In the genomic region with DNA sequence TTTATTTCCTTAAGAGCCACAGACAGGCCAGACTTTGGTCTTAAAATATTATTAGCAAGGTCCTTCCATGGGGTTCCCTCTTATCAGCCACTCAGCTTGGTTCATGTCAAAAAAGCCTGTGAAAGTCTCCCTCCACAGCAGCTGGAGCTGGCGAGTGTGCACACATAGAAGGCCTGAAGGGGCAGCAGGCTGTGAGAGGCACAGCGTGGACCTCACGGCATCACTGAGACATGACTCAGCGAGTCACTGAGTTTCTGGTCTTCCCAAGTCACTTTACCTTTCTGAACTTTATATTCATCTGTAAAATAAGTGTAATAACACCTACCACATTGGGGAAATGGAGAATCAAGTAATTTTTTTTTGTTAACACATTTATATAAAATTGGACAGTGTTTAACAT, we compare ENCODE assay signal across 14 cellular contexts.
DNase-seq lines count a peak whose midpoint lies in the region; ATAC-seq and TF ChIP-seq lines count a peak whose summit lies in the region.
"Had no signal": no experiment of that assay in that cellular context is flagged by ENCODE, and none has a peak within 500 bp of the region (broad histone marks: within the 10 kb centered on the region; RNA-seq: fewer than 3 reads in every experiment).

No MANE protein-coding gene starts in this region.

- peaks cover 15 to 20% of the 10 kb centered on the region in 2 experiments for H3K36me3 ChIP-seq in HEK293 (ENCODE audit: control insufficient read depth in 2 of 2, insufficient read depth in 1 of 2, low read length in 2 of 2)
- H3K36me3 ChIP-seq: prostate gland had no signal

- CTCF ChIA-PET in HEK293 (lab: Yijun Ruan, JAX), result interaction anchor here (0.8 kb wide), 1 partner anchor 163 kb away, joined by 4 read pairs; no protein-coding TSS in a partner anchor

- H3K27ac ChIP-seq in HEK293 (ENCODE audit: extremely low read depth, low read depth, low read length), result no peak overlapping the region
- H3K27ac ChIP-seq: dorsolateral prefrontal cortex, prostate gland had no signal

- no peaks in the 10 kb centered on the region for H3K9me3 ChIP-seq in HEK293 (ENCODE audit: control insufficient read depth, insufficient read depth, low read depth, low read length)
- H3K9me3 ChIP-seq: prostate gland had no signal

- ATAC-seq in HG02610 (IDR thresholded peaks at IDR 0.05; ENCODE audit: unreplicated experiment), result no peak
- no peak for ATAC-seq in GM19328 (IDR thresholded peaks at IDR 0.05; ENCODE audit: unreplicated experiment)
- ATAC-seq: activated T-cell treated with anti-CD3 and anti-CD28 coated beads, Interleukin-2, amount 50 U/mL, for 4 hours had no signal

- no peak overlapping the region for H3K4me3 ChIP-seq in HEK293 (ENCODE audit: low read depth, low read length)
- H3K4me3 ChIP-seq: dorsolateral prefrontal cortex, prostate gland had no signal

- H3K4me1 ChIP-seq in HEK293 (ENCODE audit: control insufficient read depth, insufficient read depth, low read length), result no peaks in the 10 kb centered on the region
- H3K4me1 ChIP-seq: prostate gland had no signal

- DNase-seq in AG20443 (ENCODE audit: low spot score) (peak; percentile 34), astrocyte of the hippocampus (ENCODE audit: low read depth, low spot score) (peak; percentile 78), islet precursor cell (peak; percentile 91), ecto neural progenitor cell (ENCODE audit: low spot score) (no peak), SHP77 (lab: John Stamatoyannopoulos, UW) (no peak)
- DNase-seq: activated T-cell treated with anti-CD3 and anti-CD28 coated beads, Interleukin-2, amount 50 U/mL, for 4 hours; dorsolateral prefrontal cortex; immature natural killer cell; NCI-H526; T-helper 1 cell had no signal

- no peak; the same call in 1 of the 2 replicates for TF ChIP-seq CTCF in HEK293 (tag by site-specific recombination; IDR thresholded peaks at IDR 0.05)

- POLR2A ChIA-PET in HEK293 (lab: Yijun Ruan, JAX), result interaction anchor here (1.9 kb wide), 1 partner anchor 9 kb away, joined by 10 read pairs; a partner anchor contains a TSS

TF ChIP-seq in HEK293, 187 proteins besides CTCF, POLR2A, EP300 and RAD21:
- TF ChIP-seq, protein P1, sequence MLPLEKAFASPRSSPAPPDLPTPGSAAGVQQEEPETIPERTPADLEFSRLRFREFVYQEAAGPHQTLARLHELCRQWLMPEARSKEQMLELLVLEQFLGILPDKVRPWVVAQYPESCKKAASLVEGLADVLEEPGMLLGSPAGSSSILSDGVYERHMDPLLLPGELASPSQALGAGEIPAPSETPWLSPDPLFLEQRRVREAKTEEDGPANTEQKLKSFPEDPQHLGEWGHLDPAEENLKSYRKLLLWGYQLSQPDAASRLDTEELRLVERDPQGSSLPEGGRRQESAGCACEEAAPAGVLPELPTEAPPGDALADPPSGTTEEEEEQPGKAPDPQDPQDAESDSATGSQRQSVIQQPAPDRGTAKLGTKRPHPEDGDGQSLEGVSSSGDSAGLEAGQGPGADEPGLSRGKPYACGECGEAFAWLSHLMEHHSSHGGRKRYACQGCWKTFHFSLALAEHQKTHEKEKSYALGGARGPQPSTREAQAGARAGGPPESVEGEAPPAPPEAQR (tag by site-specific recombination; IDR thresholded peaks at IDR 0.05), result no peak
- TF ChIP-seq ZNF621 (tag by site-specific recombination; IDR thresholded peaks at IDR 0.05) (no peak), ZNF221 (tag by site-specific recombination; IDR thresholded peaks at IDR 0.05; ENCODE audit: borderline replicate concordance) (no peak), ZNF140 (tag by site-specific recombination; IDR thresholded peaks at IDR 0.05) (no peak), ZNF335 (tag by site-specific recombination; conservative IDR thresholded peaks at IDR 0.05) (0 out of 2 replicates have a peak, but pooled peaks have one; percentile 14), KLF9 (tag by site-specific recombination; IDR thresholded peaks at IDR 0.05; ENCODE audit: low read depth) (no peak), ZBTB17 (tag by site-specific recombination; IDR thresholded peaks at IDR 0.05) (no peak), HOXA7 (CRISPR knock-in tag; IDR thresholded peaks at IDR 0.05; ENCODE audit: borderline replicate concordance) (no peak), ZBTB21 (tag by site-specific recombination; IDR thresholded peaks at IDR 0.05) (no peak), ZNF623 (tag by site-specific recombination; IDR thresholded peaks at IDR 0.05) (no peak), ZNF433 (tag by site-specific recombination; IDR thresholded peaks at IDR 0.05; ENCODE audit: low read depth) (no peak), ZNF184 (tag by site-specific recombination; IDR thresholded peaks at IDR 0.05) (peak; percentile 94), ZNF677 (tag by site-specific recombination; IDR thresholded peaks at IDR 0.05) (no peak), KLF16 (tag by site-specific recombination; IDR thresholded peaks at IDR 0.05) (no peak), ZIC2 (tag by site-specific recombination; IDR thresholded peaks at IDR 0.05) (0 out of 2 replicates have a peak, but pooled peaks have one; percentile 22), ZNF629 (tag by site-specific recombination; IDR thresholded peaks at IDR 0.05) (no peak), ZNF350 (tag by site-specific recombination; IDR thresholded peaks at IDR 0.05) (no peak), ZNF239 (tag by site-specific recombination; IDR thresholded peaks at IDR 0.05) (no peak), GLIS2 (tag by site-specific recombination; IDR thresholded peaks at IDR 0.05) (no peak), FEZF1 (tag by site-specific recombination; IDR thresholded peaks at IDR 0.05) (no peak), ZNF10 (tag by site-specific recombination; IDR thresholded peaks at IDR 0.05) (no peak), ZBTB7A (tag by site-specific recombination; IDR thresholded peaks at IDR 0.05; ENCODE audit: low read depth) (no peak)
- TF ChIP-seq, protein P2, sequence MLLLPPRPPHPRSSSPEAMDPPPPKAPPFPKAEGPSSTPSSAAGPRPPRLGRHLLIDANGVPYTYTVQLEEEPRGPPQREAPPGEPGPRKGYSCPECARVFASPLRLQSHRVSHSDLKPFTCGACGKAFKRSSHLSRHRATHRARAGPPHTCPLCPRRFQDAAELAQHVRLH (tag by site-specific recombination; IDR thresholded peaks at IDR 0.05), result no peak
- TF ChIP-seq, protein P3, sequence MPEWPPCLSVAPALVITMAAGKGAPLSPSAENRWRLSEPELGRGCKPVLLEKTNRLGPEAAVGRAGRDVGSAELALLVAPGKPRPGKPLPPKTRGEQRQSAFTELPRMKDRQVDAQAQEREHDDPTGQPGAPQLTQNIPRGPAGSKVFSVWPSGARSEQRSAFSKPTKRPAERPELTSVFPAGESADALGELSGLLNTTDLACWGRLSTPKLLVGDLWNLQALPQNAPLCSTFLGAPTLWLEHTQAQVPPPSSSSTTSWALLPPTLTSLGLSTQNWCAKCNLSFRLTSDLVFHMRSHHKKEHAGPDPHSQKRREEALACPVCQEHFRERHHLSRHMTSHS (tag by site-specific recombination; IDR thresholded peaks at IDR 0.05), result no peak

Comparison
In these comparisons a context has a peak if more than half of its experiments do, and no peak if none do; other contexts are left out.
1. DNase-seq: peak in AG20443 (single experiment), astrocyte of the hippocampus (single experiment) and islet precursor cell (single experiment); none in ecto neural progenitor cell (single experiment) and SHP77 (0 of 2).